In the genomic region with DNA sequence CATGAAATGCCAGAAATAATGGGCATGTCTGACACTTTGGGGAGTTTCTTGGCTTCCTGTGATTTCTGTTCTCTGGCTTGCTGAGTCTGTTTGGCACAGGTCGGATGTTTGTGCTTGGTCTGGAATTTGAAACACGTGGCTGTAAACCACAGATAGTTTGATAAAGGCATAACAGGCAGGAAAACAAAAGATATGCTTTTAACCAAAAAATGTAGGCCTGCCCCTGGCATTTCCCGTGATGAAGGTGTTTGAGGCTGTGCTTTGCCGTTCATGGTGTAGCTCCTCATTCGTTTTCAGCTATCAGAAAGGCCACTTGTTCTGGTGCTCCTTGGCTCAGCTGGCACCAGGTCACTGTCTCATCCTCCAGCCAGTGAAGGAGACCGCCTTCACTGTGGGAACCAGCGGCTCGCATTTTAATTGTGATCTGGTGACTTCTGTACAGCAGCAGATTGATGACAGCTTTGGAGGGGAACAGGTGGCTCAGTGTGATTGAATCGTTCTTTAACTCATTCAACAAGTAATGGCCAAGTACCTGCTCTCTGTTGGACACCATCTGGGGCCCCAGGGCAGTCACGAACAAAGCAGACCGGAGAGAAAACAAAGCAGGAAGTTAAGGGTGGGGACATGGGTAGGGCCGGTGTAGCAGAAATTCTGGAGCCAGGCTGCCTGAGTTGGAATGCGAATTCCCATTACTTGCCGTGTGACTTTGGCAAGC, we compare ENCODE assay signal across 8 cellular contexts.
DNase-seq lines count a peak whose midpoint lies in the region; ATAC-seq, FAIRE-seq and TF ChIP-seq lines count a peak whose summit lies in the region.

No MANE protein-coding gene starts in this region.

- TF ChIP-seq RAD21 in HepG2 (CRISPR knock-in tag; IDR thresholded peaks at IDR 0.05), result no peak

- dilution Hi-C loops in mammary epithelial cell (cut with HindIII; ENCODE audit: low sequenced_read_pairs), result no loop called here

- H2AFZ ChIP-seq in mammary epithelial cell (ENCODE audit: low read depth, low read length) (peak overlapping the region; percentile 7), HepG2 (ENCODE audit: low read length) (no peak overlapping the region)

- FAIRE-seq in H54 (lab: Jason Lieb, UNC) (peak; percentile 79), HepG2 (lab: Jason Lieb, UNC) (peak; percentile 81)

- H3K4me3 ChIP-seq in mammary epithelial cell (replicated peaks in 1 of 3; ENCODE audit: insufficient read depth in 1 of 3, low read depth in 2 of 3, low read length in 3 of 3) (peak overlapping the region; percentile 4 to 33 (median 5)), HepG2 (replicated peaks in 1 of 3; ENCODE audit: insufficient read depth in 1 of 3, low read depth in 2 of 3, low read length in 3 of 3) (peak overlapping the region; percentile 36 to 60 (median 37)), tibial nerve (no peak overlapping the region)

- no peak overlapping the region for H3K9ac ChIP-seq in mammary epithelial cell (ENCODE audit: insufficient read depth, low read length)
- peak overlapping the region; percentile 64 for H3K9ac ChIP-seq in HepG2 (ENCODE audit: insufficient read depth, low read depth, low read length)

- H3K27me3 ChIP-seq in mammary epithelial cell (ENCODE audit: insufficient read depth, low read length) (no peaks in the 10 kb centered on the region), HepG2 (ENCODE audit: control insufficient read depth in 1 of 2, insufficient read depth in 2 of 2, low read length in 2 of 2) (no peaks in the 10 kb centered on the region), tibial nerve (no peaks in the 10 kb centered on the region)

- H3K9me3 ChIP-seq in mammary epithelial cell (replicated peaks; ENCODE audit: insufficient read depth, low read length) (peaks cover 17% of the 10 kb centered on the region), HepG2 (ENCODE audit: low read length) (peaks cover 14% of the 10 kb centered on the region), tibial nerve (peaks cover 0 to 19% (median 7%) of the 10 kb centered on the region in 4 donors)

- no TSS peak for BruUV-seq in mammary epithelial cell (replicated peaks; lab: Mats Ljungman, UMichigan)
- TSS peak; percentile 53 for BruUV-seq in HepG2 (replicated peaks; lab: Mats Ljungman, UMichigan)

- TF ChIP-seq EP300 in HepG2 (IDR thresholded peaks at IDR 0.05; ENCODE audit: low read depth in 2 of 2, low read length in 2 of 2) (peak in 1 of 2 experiments; percentile 58; a peak in 2 of 4 replicates), HepG2 (CRISPR knock-in tag; IDR thresholded peaks at IDR 0.05; ENCODE audit: borderline replicate concordance) (peak; percentile 33; the same call in 1 of the 2 replicates), tibial nerve (IDR thresholded peaks at IDR 0.05) (peak in 1 of 2 donors; percentile 5)

- H3K79me2 ChIP-seq in mammary epithelial cell (ENCODE audit: insufficient read depth, low read length) (peaks cover 91% of the 10 kb centered on the region), HepG2 (ENCODE audit: insufficient read depth, low read length) (peaks cover 77% of the 10 kb centered on the region)

- POLR2A ChIA-PET in HepG2 (lab: Yijun Ruan, JAX), result no interaction called here

- H3K4me2 ChIP-seq in mammary epithelial cell (ENCODE audit: insufficient read depth, low read depth, low read length), result peak overlapping the region; percentile 74
- peak overlapping the region; percentile 89 for H3K4me2 ChIP-seq in HepG2 (ENCODE audit: low read depth, low read length)

- in situ Hi-C loops in mammary epithelial cell (cut with MboI; ENCODE audit: low sequenced_read_pairs in 2 of 2) (no loop called here), HepG2 (cut with HindIII; ENCODE audit: extremely low pct_ligation_motif_present, low pct_unique_long_range_greater_than_20kb) (no loop called here)

- H3K36me3 ChIP-seq in mammary epithelial cell (ENCODE audit: insufficient read depth, low read length) (no peaks in the 10 kb centered on the region), HepG2 (replicated peaks in 1 of 2; ENCODE audit: control insufficient read depth in 1 of 2, insufficient read depth in 2 of 2, low read length in 2 of 2) (no peaks in the 10 kb centered on the region), tibial nerve (peaks cover 0 to 2% (median 0%) of the 10 kb centered on the region in 3 donors)

- TF ChIP-seq POLR2A in H54 (IDR thresholded peaks at IDR 0.05; ENCODE audit: low read depth, low read length), result no peak
- TF ChIP-seq POLR2A in HepG2 (IDR thresholded peaks at IDR 0.05; ENCODE audit: insufficient read depth in 1 of 2, low read depth in 2 of 2, low read length in 2 of 2), result 0 out of 4 replicates have a peak, but pooled peaks of 1 of the 2 experiments have one; percentile 35
- TF ChIP-seq POLR2A in tibial nerve (IDR thresholded peaks at IDR 0.05), result no peak

- peak; percentile 38 for DNase-seq in H54 (ENCODE audit: insufficient read length, low spot score)
- peak; percentile 66 for DNase-seq in NCI-H748 treated with DMSO at 0.1 percent for 48 hours (lab: John Stamatoyannopoulos, UW)
- peak; percentile 67 for DNase-seq in mammary epithelial cell
- DNase-seq in HepG2 (ENCODE audit: low spot score), result peak; percentile 86
- DNase-seq in tibial nerve (ENCODE audit: low spot score in 2 of 2), result no peak
- no peak for DNase-seq in stimulated activated CD4-positive, alpha-beta T cell treated with anti-CD3 and anti-CD28 coated beads, Interleukin-1b, Interleukin-23, amount 100 ng/mL, for 48 hours
- no peak for DNase-seq in RPMI8226

- 0% methylated on average over 13 of the region's 14 CpGs for WGBS in mammary epithelial cell (ENCODE audit: low coverage, missing lambda C conversion rate)
- 5% methylated on average over 12 of the region's 14 CpGs for WGBS in HepG2 (ENCODE audit: low lambda C conversion rate)
- WGBS in tibial nerve, 2 donors, result 47 to 48% methylated on average over 14 of the region's 14 CpGs

- intact Hi-C loops in mammary epithelial cell (cut with micrococcal nuclease), result loop anchor here (2.0 kb wide), 1 partner anchor 111 kb away; a partner anchor contains a TSS
- intact Hi-C loops in HepG2 (cut with micrococcal nuclease; ENCODE audit: unreplicated experiment), result loop anchor here (5.0 kb wide), 1 partner anchor 111 kb away; a partner anchor contains a TSS

- H4K20me1 ChIP-seq in mammary epithelial cell (ENCODE audit: insufficient read depth, low read length) (no peaks in the 10 kb centered on the region), HepG2 (ENCODE audit: insufficient read depth, low read length) (no peaks in the 10 kb centered on the region)

- peak overlapping the region; percentile 71 for H3K27ac ChIP-seq in mammary epithelial cell (ENCODE audit: insufficient read depth, low read depth, low read length)
- peak overlapping the region; percentile 74 for H3K27ac ChIP-seq in HepG2 (ENCODE audit: extremely low read length, insufficient read depth, low read length)
- H3K27ac ChIP-seq in tibial nerve, result peak overlapping the region in 3 of 4 donors; percentile 5 to 80 (median 61)

- CTCF ChIA-PET in mammary epithelial cell (lab: Charles Lee; ENCODE audit: low non-redundant PET), result no interaction called here
- CTCF ChIA-PET in HepG2 (lab: Yijun Ruan, JAX; ENCODE audit: low intra/inter-chr PET ratio, low total read pairs), result no interaction called here

- peaks cover 40% of the 10 kb centered on the region for H3K4me1 ChIP-seq in mammary epithelial cell (ENCODE audit: insufficient read depth, low read length)
- H3K4me1 ChIP-seq in HepG2 (ENCODE audit: insufficient read depth, low read length), result peaks cover 80% of the 10 kb centered on the region
- peaks cover 3 to 77% (median 52%) of the 10 kb centered on the region in 4 donors for H3K4me1 ChIP-seq in tibial nerve

- peak; percentile 76 for ATAC-seq in HepG2
- no peak for ATAC-seq in GM21528 (IDR thresholded peaks at IDR 0.05; ENCODE audit: low FRiP score, unreplicated experiment)

- TF ChIP-seq CTCF in mammary epithelial cell (conservative IDR thresholded peaks at IDR 0.05 in 1 of 2, IDR thresholded peaks at IDR 0.05 in 1 of 2; ENCODE audit: extremely low read depth in 1 of 2, insufficient read depth in 1 of 2, low read depth in 1 of 2, low read length in 2 of 2) (no peak), HepG2 (CRISPR knock-in tag; IDR thresholded peaks at IDR 0.05) (no peak), tibial nerve (IDR thresholded peaks at IDR 0.05) (no peak)

TF ChIP-seq in HepG2, 621 proteins besides CTCF, POLR2A, EP300 and RAD21 (continues in another document):
- TF ChIP-seq TBX2 (CRISPR knock-in tag; IDR thresholded peaks at IDR 0.05; ENCODE audit: borderline replicate concordance) (peak; percentile 50; the same call in 1 of the 2 replicates), SMARCE1 (IDR thresholded peaks at IDR 0.05; ENCODE audit: borderline replicate concordance) (no peak), FOSL2 (CRISPR knock-in tag; IDR thresholded peaks at IDR 0.05) (peak; percentile 6; the same call in 1 of the 2 replicates), KLF6 (CRISPR knock-in tag; IDR thresholded peaks at IDR 0.05) (no peak)
- TF ChIP-seq, protein P1, sequence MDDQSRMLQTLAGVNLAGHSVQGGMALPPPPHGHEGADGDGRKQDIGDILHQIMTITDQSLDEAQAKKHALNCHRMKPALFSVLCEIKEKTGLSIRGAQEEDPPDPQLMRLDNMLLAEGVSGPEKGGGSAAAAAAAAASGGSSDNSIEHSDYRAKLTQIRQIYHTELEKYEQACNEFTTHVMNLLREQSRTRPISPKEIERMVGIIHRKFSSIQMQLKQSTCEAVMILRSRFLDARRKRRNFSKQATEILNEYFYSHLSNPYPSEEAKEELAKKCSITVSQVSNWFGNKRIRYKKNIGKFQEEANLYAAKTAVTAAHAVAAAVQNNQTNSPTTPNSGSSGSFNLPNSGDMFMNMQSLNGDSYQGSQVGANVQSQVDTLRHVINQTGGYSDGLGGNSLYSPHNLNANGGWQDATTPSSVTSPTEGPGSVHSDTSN (CRISPR knock-in tag; IDR thresholded peaks at IDR 0.05; ENCODE audit: borderline replicate concordance), result no peak
- TF ChIP-seq, protein P2, sequence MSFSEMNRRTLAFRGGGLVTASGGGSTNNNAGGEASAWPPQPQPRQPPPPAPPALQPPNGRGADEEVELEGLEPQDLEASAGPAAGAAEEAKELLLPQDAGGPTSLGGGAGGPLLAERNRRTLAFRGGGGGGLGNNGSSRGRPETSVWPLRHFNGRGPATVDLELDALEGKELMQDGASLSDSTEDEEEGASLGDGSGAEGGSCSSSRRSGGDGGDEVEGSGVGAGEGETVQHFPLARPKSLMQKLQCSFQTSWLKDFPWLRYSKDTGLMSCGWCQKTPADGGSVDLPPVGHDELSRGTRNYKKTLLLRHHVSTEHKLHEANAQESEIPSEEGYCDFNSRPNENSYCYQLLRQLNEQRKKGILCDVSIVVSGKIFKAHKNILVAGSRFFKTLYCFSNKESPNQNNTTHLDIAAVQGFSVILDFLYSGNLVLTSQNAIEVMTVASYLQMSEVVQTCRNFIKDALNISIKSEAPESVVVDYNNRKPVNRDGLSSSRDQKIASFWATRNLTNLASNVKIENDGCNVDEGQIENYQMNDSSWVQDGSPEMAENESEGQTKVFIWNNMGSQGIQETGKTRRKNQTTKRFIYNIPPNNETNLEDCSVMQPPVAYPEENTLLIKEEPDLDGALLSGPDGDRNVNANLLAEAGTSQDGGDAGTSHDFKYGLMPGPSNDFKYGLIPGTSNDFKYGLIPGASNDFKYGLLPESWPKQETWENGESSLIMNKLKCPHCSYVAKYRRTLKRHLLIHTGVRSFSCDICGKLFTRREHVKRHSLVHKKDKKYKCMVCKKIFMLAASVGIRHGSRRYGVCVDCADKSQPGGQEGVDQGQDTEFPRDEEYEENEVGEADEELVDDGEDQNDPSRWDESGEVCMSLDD (CRISPR knock-in tag; IDR thresholded peaks at IDR 0.05; ENCODE audit: borderline replicate concordance), result no peak

Comparison
In these comparisons a context has a peak if more than half of its experiments do, and no peak if none do; other contexts are left out.
1. DNase-seq: peak in H54 (single experiment), NCI-H748 treated with DMSO at 0.1 percent for 48 hours (single experiment), mammary epithelial cell (single experiment) and HepG2 (single experiment); none in tibial nerve (0 of 2), stimulated activated CD4-positive, alpha-beta T cell treated with anti-CD3 and anti-CD28 coated beads, Interleukin-1b, Interleukin-23, amount 100 ng/mL, for 48 hours (single experiment) and RPMI8226 (single experiment).
2. H3K4me3 ChIP-seq: peak in mammary epithelial cell (3 of 3) and HepG2 (3 of 3); none in tibial nerve (0 of 4).
3. Peak in every context shown above with its lines, with median percentiles within 50 percentile points of each other: H3K27ac ChIP-seq.